21 cellular contexts compared by ENCODE assay signal in the genomic region with DNA sequence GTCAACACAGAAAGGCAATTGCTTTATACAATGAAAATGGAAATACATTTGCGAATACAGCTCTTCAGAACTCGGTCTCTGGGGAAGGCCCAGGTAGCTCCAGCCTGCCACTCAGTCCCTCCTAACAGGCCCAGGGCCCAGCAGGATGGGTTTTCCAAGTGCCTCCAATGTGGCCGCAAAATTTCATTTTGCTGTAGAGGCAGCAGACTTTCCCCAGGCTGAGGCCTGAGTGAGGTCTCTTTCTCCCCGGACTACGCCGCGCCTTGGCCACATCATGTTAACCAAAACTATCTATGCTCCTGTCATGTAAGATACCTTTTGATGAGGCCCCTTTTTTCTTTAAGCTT.
"Had no signal": no experiment of that assay in that cellular context is flagged by ENCODE, and none has a peak within 500 bp of the region (broad histone marks: within the 10 kb centered on the region; RNA-seq: fewer than 3 reads in every experiment).

No MANE protein-coding gene starts in this region.

- H3K79me2 ChIP-seq: parathyroid adenoma had no signal

- H3K27ac ChIP-seq: lower lobe of right lung, neural progenitor cell, parathyroid adenoma, suprapubic skin, vagina had no signal

- H3K9me3 Mint-ChIP-seq: mesothelial cell of epicardium; neural progenitor cell; stimulated activated naive CD8-positive, alpha-beta T cell treated with anti-CD3 and anti-CD28 coated beads, Interleukin-15, amount 100 ng/mL, for 72 hours had no signal

- H3K4me1 ChIP-seq: lower lobe of right lung, parathyroid adenoma, vagina had no signal

- ATAC-seq: left ventricle myocardium superior; lower lobe of right lung; mucosa of descending colon; natural killer cell treated with Interleukin-12 subunit alpha and Interleukin-12 subunit beta and Interleukin-15 and Interleukin-18, amount 100 ng/mL, for 72 hours; stimulated activated naive CD8-positive, alpha-beta T cell treated with anti-CD3 and anti-CD28 coated beads, Interleukin-15, amount 100 ng/mL, for 72 hours had no signal

- H3K27ac Mint-ChIP-seq: mesothelial cell of epicardium; naive B cell; natural killer cell treated with Interleukin-12 subunit alpha and Interleukin-12 subunit beta and Interleukin-15 and Interleukin-18, amount 100 ng/mL, for 72 hours; neural progenitor cell; progenitor cell of endocrine pancreas; stimulated activated naive CD8-positive, alpha-beta T cell treated with anti-CD3 and anti-CD28 coated beads, Interleukin-15, amount 100 ng/mL, for 72 hours had no signal

- H3K9ac ChIP-seq: neural progenitor cell, parathyroid adenoma had no signal

- H3K9me3 ChIP-seq: lower lobe of right lung, mucosa of descending colon, right lobe of liver, suprapubic skin, vagina had no signal

- H2AFZ ChIP-seq: neural progenitor cell, parathyroid adenoma had no signal

- H3K36me3 ChIP-seq: lower lobe of right lung, neural progenitor cell, right lobe of liver, suprapubic skin, vagina had no signal

- DNase-seq: dorsolateral prefrontal cortex; effector CD4-positive, alpha-beta T cell; head of caudate nucleus; left ventricle myocardium superior; lower lobe of right lung; mucosa of descending colon; naive B cell; right lobe of liver; small intestine; stimulated activated CD4-positive, alpha-beta T cell treated with anti-CD3 and anti-CD28 coated beads, Interleukin-15, amount 100 ng/mL, for 24 hours; stimulated activated CD4-positive, alpha-beta T cell treated with anti-CD3 and anti-CD28 coated beads, Interleukin-2, amount 100 ng/mL, for 48 hours; stimulated activated naive CD4-positive, alpha-beta T cell; stimulated activated naive CD8-positive, alpha-beta T cell treated with anti-CD3 and anti-CD28 coated beads, Interleukin-15, amount 100 ng/mL, for 72 hours; trophoblast cell had no signal

- H3K4me2 ChIP-seq: neural progenitor cell had no signal

- H3K4me3 Mint-ChIP-seq: mesothelial cell of epicardium; naive B cell; natural killer cell treated with Interleukin-12 subunit alpha and Interleukin-12 subunit beta and Interleukin-15 and Interleukin-18, amount 100 ng/mL, for 72 hours; neural progenitor cell; stimulated activated naive CD8-positive, alpha-beta T cell treated with anti-CD3 and anti-CD28 coated beads, Interleukin-15, amount 100 ng/mL, for 72 hours had no signal

- H3K4me3 ChIP-seq: lower lobe of right lung, mucosa of descending colon, neural progenitor cell, suprapubic skin, vagina had no signal

- H3K27me3 ChIP-seq: neural progenitor cell, right lobe of liver, vagina had no signal

- H3K36me3 Mint-ChIP-seq: mesothelial cell of epicardium; naive B cell; natural killer cell treated with Interleukin-12 subunit alpha and Interleukin-12 subunit beta and Interleukin-15 and Interleukin-18, amount 100 ng/mL, for 72 hours; neural progenitor cell had no signal
